In the genomic region with DNA sequence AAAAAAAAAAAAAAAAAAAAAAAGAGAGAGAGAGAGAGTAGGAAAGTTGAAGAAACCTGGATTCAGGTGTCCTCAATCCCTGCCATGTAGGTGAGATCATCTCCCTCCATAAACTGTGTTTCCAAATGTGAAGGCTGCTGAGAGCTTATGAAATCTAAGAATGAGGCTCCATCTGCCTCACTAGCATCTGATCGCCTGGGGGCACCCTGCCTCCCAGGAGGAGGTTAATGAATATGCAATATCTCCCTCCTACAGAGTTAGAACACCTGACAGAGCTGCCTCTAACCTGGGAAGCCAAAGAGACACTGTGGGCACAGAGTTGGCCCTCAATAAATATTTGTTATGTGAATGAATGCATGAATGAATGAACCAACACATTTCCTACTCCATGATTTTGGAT, we compare ENCODE assay signal across 22 cellular contexts. TPM values are rescaled to one million over a fixed set of nuclear protein-coding genes. Genes with fewer than 3 reads are reported as not detected.
DNase-seq lines count a peak whose midpoint lies in the region; ATAC-seq and TF ChIP-seq lines count a peak whose summit lies in the region.
"Had no signal": no experiment of that assay in that cellular context is flagged by ENCODE, and none has a peak within 500 bp of the region (broad histone marks: within the 10 kb centered on the region; RNA-seq: fewer than 3 reads in every experiment).

No MANE protein-coding gene starts in this region.

- H3K9me3 Mint-ChIP-seq in endodermal cell = no peaks in the 10 kb centered on the region
- H3K9me3 Mint-ChIP-seq: activated naive CD4-positive, alpha-beta T cell treated with anti-CD3 and anti-CD28 coated beads, Interleukin-2, amount 50 U/mL, for 72 hours; CD8-positive, alpha-beta memory T cell; HFFc6 had no signal

- no peaks in the 10 kb centered on the region for H3K36me3 ChIP-seq in endodermal cell (ENCODE audit: control insufficient read depth, insufficient read depth, low read length)
- no peaks in the 10 kb centered on the region for H3K36me3 ChIP-seq in transverse colon
- H3K36me3 ChIP-seq in sigmoid colon = no peaks in the 10 kb centered on the region
- H3K36me3 ChIP-seq: cardiac muscle cell had no signal

- no peak overlapping the region for H3K9ac ChIP-seq in endodermal cell (ENCODE audit: extremely low read depth, low read length, poor library complexity, severe bottlenecking)

- no peaks in the 10 kb centered on the region for H3K27me3 ChIP-seq in endodermal cell (ENCODE audit: control insufficient read depth, insufficient read depth, low read length, poor library complexity, severe bottlenecking)
- H3K27me3 ChIP-seq in transverse colon = no peaks in the 10 kb centered on the region
- no peaks in the 10 kb centered on the region for H3K27me3 ChIP-seq in sigmoid colon
- H3K27me3 ChIP-seq: cardiac muscle cell had no signal

- H3K27me3 Mint-ChIP-seq in endodermal cell (ENCODE audit: insufficient read depth) = peaks cover 43% of the 10 kb centered on the region

- H3K27ac ChIP-seq in endodermal cell (ENCODE audit: low read depth, low read length) (no peak overlapping the region), transverse colon (no peak overlapping the region), sigmoid colon (no peak overlapping the region)
- H3K27ac ChIP-seq: cardiac muscle cell had no signal

- TF ChIP-seq CTCF in GM12874 (IDR thresholded peaks at IDR 0.05; ENCODE audit: insufficient read depth, low read depth, low read length) = peak; percentile 17; the same call in 1 of the 2 replicates
- TF ChIP-seq CTCF in endodermal cell (conservative IDR thresholded peaks at IDR 0.05) = peak; percentile 38
- no peak for TF ChIP-seq CTCF in transverse colon (IDR thresholded peaks at IDR 0.05)
- no peak for TF ChIP-seq CTCF in sigmoid colon (IDR thresholded peaks at IDR 0.05)

- H3K4me3 ChIP-seq in endodermal cell (ENCODE audit: low read length) (no peak overlapping the region), transverse colon (no peak overlapping the region), sigmoid colon (no peak overlapping the region)
- H3K4me3 ChIP-seq: cardiac muscle cell had no signal

- no peaks in the 10 kb centered on the region for H3K9me3 ChIP-seq in endodermal cell (ENCODE audit: control insufficient read depth, low read length)
- H3K9me3 ChIP-seq in transverse colon = no peaks in the 10 kb centered on the region
- H3K9me3 ChIP-seq in sigmoid colon = no peaks in the 10 kb centered on the region

- H3K4me1 Mint-ChIP-seq in endodermal cell = peaks cover 1% of the 10 kb centered on the region
- H3K4me1 Mint-ChIP-seq: CD8-positive, alpha-beta memory T cell; nephron progenitor cell had no signal

- intact Hi-C loops in transverse colon (cut with DNase I; ENCODE audit: low total_unique reads) = no loop called here
- intact Hi-C loops in sigmoid colon (cut with DNase I) = no loop called here

- in situ Hi-C loops in transverse colon (cut with MboI; ENCODE audit: low pct_ligation_motif_present in 1 of 4, low pct_unique_long_range_greater_than_20kb in 1 of 4, low sequenced_read_pairs in 3 of 4) = no loop called here

- H3K4me1 ChIP-seq in endodermal cell (ENCODE audit: control insufficient read depth, insufficient read depth, low read length) (peaks cover 12% of the 10 kb centered on the region), transverse colon (no peaks in the 10 kb centered on the region), sigmoid colon (no peaks in the 10 kb centered on the region)

- DNase-seq in COLO668 (lab: John Stamatoyannopoulos, UW; ENCODE audit: unreplicated experiment) = peak; percentile 44
- DNase-seq in NCI-H2171 treated with DMSO at 0.1 percent for 48 hours (lab: John Stamatoyannopoulos, UW) = peak; percentile 25
- no peak for DNase-seq in endodermal cell
- no peak for DNase-seq in transverse colon
- DNase-seq in sigmoid colon = no peak
- DNase-seq: activated T-cell treated with anti-CD3 and anti-CD28 coated beads, Interleukin-2, amount 50 U/mL, for 1 hour; CD8-positive, alpha-beta memory T cell; effector CD4-positive, alpha-beta T cell; foreskin melanocyte; HFFc6; mesenchymal stem cell; NCI-H1092 treated with DMSO at 0.1 percent for 48 hours; NCI-H524 treated with DMSO at 0.1 percent for 48 hours; nephron progenitor cell; retina; SHP77; T-helper 9 cell had no signal

- TF ChIP-seq EP300 in transverse colon (IDR thresholded peaks at IDR 0.05; ENCODE audit: low read depth) (no peak), sigmoid colon (IDR thresholded peaks at IDR 0.05) (no peak)

- TF ChIP-seq POLR2A in transverse colon (IDR thresholded peaks at IDR 0.05) (no peak), sigmoid colon (IDR thresholded peaks at IDR 0.05) (no peak)

- no peaks in the 10 kb centered on the region for H3K36me3 Mint-ChIP-seq in endodermal cell (ENCODE audit: low read depth)
- H3K36me3 Mint-ChIP-seq: activated naive CD4-positive, alpha-beta T cell treated with anti-CD3 and anti-CD28 coated beads, Interleukin-2, amount 50 U/mL, for 72 hours had no signal

- no peak overlapping the region for H3K4me3 Mint-ChIP-seq in endodermal cell
- H3K4me3 Mint-ChIP-seq: HFFc6, nephron progenitor cell had no signal

- WGBS in endodermal cell (ENCODE audit: insufficient coverage in 1 of 2, insufficient read length in 1 of 2), 2 experiments = 46% methylated on average over 1 of the region's 1 CpG; no CpG with 5 or more reads in 1 of the 2 experiments
- 41% methylated on average over 1 of the region's 1 CpG; no CpG with 5 or more reads in 1 of the 2 donors for WGBS in transverse colon (ENCODE audit: low coverage in 1 of 2), 2 donors
- 45 to 67% methylated on average over 1 of the region's 1 CpG for WGBS in sigmoid colon, 2 donors

- ATAC-seq in GM18517 (IDR thresholded peaks at IDR 0.05; ENCODE audit: unreplicated experiment) (no peak), GM21529 (IDR thresholded peaks at IDR 0.05; ENCODE audit: unreplicated experiment) (no peak)
- ATAC-seq: activated naive CD4-positive, alpha-beta T cell treated with anti-CD3 and anti-CD28 coated beads, Interleukin-2, amount 50 U/mL, for 72 hours had no signal

- no peak overlapping the region for H3K27ac Mint-ChIP-seq in endodermal cell
- H3K27ac Mint-ChIP-seq: activated naive CD4-positive, alpha-beta T cell treated with anti-CD3 and anti-CD28 coated beads, Interleukin-2, amount 50 U/mL, for 72 hours; CD8-positive, alpha-beta memory T cell; HFFc6; nephron progenitor cell had no signal

RNA-seq across cellular contexts. Expression of a gene that starts 23.8 kb away (rescaled TPM):
- total RNA-seq in endodermal cell (10 to 100 TPM; 33.8 to 37.8 TPM), transverse colon (10 to 100 TPM; 23.6 to 30.3 (median 27.6) TPM), sigmoid colon (10 to 100 TPM; 28.2 to 42.5 (median 35.4) TPM)
- polyA plus RNA-seq in endodermal cell (2013, experiment 1 of 2) = 20.2 TPM
- 20.1 TPM for polyA plus RNA-seq in endodermal cell (2013, experiment 2 of 2)
- 1 to 10 TPM; 4.8 to 7.9 (median 6.0) TPM for polyA plus RNA-seq in sigmoid colon

Comparison
In these comparisons a context has a peak if more than half of its experiments do, and no peak if none do; other contexts are left out.
1. DNase-seq: peak in COLO668 (single experiment) and NCI-H2171 treated with DMSO at 0.1 percent for 48 hours (single experiment); none in endodermal cell (single experiment), transverse colon (single experiment) and sigmoid colon (single experiment).
2. CTCF ChIP-seq: peak in GM12874 (single experiment) and endodermal cell (single experiment); none in transverse colon (0 of 5) and sigmoid colon (0 of 4).